ENCODE assay signal across 1 cellular context in the genomic region with DNA sequence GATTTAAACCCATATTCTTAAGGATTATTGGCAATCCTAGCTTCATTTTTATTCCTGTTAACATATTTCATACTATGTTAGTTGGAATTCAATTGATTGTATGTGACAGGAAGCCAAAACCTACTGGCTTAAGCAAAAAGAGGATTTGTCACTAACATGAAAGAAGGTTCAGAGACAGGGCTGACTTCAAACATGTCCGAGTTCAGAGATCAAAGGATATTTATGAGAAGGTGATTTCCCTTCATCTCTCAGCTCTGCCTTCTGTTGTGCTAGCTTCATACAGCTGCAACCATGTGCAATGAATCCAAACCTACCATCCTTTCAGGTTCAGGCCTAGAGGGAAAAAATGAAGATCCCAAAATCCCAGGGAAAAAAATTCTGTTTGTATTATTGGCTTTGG.
TF ChIP-seq lines count a peak whose summit lies in the region.

No MANE protein-coding gene starts in this region.

TF ChIP-seq in GM23338, 12 proteins besides CTCF, POLR2A, EP300 and RAD21:
- TF ChIP-seq EZH2phosphoT487 (IDR thresholded peaks at IDR 0.05; ENCODE audit: unreplicated experiment) (no peak), JUNB (IDR thresholded peaks at IDR 0.05; ENCODE audit: unreplicated experiment) (no peak), POLR2AphosphoS5 (IDR thresholded peaks at IDR 0.05; ENCODE audit: low read depth) (no peak), ZNF331 (CRISPR knock-in tag; IDR thresholded peaks at IDR 0.05; ENCODE audit: low read depth) (no peak), STAT1 (IDR thresholded peaks at IDR 0.05; ENCODE audit: unreplicated experiment) (no peak), EZH2 (IDR thresholded peaks at IDR 0.05; ENCODE audit: low read depth, unreplicated experiment) (no peak), ZNF114 (CRISPR knock-in tag; IDR thresholded peaks at IDR 0.05) (no peak), CREB1 (CRISPR knock-in tag; IDR thresholded peaks at IDR 0.05; ENCODE audit: low read depth) (no peak)
- TF ChIP-seq, protein P1, sequence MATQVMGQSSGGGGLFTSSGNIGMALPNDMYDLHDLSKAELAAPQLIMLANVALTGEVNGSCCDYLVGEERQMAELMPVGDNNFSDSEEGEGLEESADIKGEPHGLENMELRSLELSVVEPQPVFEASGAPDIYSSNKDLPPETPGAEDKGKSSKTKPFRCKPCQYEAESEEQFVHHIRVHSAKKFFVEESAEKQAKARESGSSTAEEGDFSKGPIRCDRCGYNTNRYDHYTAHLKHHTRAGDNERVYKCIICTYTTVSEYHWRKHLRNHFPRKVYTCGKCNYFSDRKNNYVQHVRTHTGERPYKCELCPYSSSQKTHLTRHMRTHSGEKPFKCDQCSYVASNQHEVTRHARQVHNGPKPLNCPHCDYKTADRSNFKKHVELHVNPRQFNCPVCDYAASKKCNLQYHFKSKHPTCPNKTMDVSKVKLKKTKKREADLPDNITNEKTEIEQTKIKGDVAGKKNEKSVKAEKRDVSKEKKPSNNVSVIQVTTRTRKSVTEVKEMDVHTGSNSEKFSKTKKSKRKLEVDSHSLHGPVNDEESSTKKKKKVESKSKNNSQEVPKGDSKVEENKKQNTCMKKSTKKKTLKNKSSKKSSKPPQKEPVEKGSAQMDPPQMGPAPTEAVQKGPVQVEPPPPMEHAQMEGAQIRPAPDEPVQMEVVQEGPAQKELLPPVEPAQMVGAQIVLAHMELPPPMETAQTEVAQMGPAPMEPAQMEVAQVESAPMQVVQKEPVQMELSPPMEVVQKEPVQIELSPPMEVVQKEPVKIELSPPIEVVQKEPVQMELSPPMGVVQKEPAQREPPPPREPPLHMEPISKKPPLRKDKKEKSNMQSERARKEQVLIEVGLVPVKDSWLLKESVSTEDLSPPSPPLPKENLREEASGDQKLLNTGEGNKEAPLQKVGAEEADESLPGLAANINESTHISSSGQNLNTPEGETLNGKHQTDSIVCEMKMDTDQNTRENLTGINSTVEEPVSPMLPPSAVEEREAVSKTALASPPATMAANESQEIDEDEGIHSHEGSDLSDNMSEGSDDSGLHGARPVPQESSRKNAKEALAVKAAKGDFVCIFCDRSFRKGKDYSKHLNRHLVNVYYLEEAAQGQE (IDR thresholded peaks at IDR 0.05; ENCODE audit: unreplicated experiment): no peak
- TF ChIP-seq, protein P2, sequence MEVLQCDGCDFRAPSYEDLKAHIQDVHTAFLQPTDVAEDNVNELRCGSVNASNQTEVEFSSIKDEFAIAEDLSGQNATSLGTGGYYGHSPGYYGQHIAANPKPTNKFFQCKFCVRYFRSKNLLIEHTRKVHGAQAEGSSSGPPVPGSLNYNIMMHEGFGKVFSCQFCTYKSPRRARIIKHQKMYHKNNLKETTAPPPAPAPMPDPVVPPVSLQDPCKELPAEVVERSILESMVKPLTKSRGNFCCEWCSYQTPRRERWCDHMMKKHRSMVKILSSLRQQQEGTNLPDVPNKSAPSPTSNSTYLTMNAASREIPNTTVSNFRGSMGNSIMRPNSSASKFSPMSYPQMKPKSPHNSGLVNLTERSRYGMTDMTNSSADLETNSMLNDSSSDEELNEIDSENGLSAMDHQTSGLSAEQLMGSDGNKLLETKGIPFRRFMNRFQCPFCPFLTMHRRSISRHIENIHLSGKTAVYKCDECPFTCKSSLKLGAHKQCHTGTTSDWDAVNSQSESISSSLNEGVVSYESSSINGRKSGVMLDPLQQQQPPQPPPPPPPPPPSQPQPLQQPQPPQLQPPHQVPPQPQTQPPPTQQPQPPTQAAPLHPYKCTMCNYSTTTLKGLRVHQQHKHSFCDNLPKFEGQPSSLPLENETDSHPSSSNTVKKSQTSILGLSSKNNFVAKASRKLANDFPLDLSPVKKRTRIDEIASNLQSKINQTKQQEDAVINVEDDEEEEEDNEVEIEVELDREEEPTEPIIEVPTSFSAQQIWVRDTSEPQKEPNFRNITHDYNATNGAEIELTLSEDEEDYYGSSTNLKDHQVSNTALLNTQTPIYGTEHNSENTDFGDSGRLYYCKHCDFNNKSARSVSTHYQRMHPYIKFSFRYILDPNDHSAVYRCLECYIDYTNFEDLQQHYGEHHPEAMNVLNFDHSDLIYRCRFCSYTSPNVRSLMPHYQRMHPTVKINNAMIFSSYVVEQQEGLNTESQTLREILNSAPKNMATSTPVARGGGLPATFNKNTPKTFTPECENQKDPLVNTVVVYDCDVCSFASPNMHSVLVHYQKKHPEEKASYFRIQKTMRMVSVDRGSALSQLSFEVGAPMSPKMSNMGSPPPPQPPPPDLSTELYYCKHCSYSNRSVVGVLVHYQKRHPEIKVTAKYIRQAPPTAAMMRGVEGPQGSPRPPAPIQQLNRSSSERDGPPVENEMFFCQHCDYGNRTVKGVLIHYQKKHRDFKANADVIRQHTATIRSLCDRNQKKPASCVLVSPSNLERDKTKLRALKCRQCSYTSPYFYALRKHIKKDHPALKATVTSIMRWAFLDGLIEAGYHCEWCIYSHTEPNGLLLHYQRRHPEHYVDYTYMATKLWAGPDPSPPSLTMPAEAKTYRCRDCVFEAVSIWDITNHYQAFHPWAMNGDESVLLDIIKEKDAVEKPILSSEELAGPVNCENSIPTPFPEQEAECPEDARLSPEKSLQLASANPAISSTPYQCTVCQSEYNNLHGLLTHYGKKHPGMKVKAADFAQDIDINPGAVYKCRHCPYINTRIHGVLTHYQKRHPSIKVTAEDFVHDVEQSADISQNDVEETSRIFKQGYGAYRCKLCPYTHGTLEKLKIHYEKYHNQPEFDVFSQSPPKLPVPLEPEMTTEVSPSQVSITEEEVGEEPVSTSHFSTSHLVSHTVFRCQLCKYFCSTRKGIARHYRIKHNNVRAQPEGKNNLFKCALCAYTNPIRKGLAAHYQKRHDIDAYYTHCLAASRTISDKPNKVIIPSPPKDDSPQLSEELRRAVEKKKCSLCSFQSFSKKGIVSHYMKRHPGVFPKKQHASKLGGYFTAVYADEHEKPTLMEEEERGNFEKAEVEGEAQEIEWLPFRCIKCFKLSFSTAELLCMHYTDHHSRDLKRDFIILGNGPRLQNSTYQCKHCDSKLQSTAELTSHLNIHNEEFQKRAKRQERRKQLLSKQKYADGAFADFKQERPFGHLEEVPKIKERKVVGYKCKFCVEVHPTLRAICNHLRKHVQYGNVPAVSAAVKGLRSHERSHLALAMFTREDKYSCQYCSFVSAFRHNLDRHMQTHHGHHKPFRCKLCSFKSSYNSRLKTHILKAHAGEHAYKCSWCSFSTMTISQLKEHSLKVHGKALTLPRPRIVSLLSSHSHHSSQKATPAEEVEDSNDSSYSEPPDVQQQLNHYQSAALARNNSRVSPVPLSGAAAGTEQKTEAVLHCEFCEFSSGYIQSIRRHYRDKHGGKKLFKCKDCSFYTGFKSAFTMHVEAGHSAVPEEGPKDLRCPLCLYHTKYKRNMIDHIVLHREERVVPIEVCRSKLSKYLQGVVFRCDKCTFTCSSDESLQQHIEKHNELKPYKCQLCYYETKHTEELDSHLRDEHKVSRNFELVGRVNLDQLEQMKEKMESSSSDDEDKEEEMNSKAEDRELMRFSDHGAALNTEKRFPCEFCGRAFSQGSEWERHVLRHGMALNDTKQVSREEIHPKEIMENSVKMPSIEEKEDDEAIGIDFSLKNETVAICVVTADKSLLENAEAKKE (CRISPR knock-in tag; IDR thresholded peaks at IDR 0.05): no peak
- TF ChIP-seq, protein P3, sequence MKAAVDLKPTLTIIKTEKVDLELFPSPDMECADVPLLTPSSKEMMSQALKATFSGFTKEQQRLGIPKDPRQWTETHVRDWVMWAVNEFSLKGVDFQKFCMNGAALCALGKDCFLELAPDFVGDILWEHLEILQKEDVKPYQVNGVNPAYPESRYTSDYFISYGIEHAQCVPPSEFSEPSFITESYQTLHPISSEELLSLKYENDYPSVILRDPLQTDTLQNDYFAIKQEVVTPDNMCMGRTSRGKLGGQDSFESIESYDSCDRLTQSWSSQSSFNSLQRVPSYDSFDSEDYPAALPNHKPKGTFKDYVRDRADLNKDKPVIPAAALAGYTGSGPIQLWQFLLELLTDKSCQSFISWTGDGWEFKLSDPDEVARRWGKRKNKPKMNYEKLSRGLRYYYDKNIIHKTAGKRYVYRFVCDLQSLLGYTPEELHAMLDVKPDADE (IDR thresholded peaks at IDR 0.05): no peak
